Comparison of ENCODE assay signal across 11 cellular contexts in genomic region chr17:74815671-74816370, GRCh38. TPM values are rescaled to one million over a fixed set of nuclear protein-coding genes. Genes with fewer than 3 reads are reported as not detected.
DNase-seq lines count a peak whose midpoint lies in the region; ATAC-seq and TF ChIP-seq lines count a peak whose summit lies in the region.
"Had no signal": no experiment of that assay in that cellular context is flagged by ENCODE, and none has a peak within 500 bp of the region (broad histone marks: within the 10 kb centered on the region; RNA-seq: fewer than 3 reads in every experiment).

No MANE protein-coding gene starts in this region.

- H3K4me3 ChIP-seq in Karpas-422 (ENCODE audit: low read length) (no peak overlapping the region), brain microvascular endothelial cell (ENCODE audit: low read depth, low read length) (no peak overlapping the region), testis (no peak overlapping the region)
- H3K4me3 ChIP-seq: spleen had no signal

- H3K9me3 Mint-ChIP-seq in progenitor cell of endocrine pancreas (ENCODE audit: low read depth): no peaks in the 10 kb centered on the region
- H3K9me3 Mint-ChIP-seq: naive B cell had no signal

- H3K79me2 ChIP-seq in Karpas-422 (ENCODE audit: low read length): no peaks in the 10 kb centered on the region

- DNase-seq in SIG-M5 treated with dmso at 0.1 percent for 504 hours (lab: John Stamatoyannopoulos, UW; ENCODE audit: unreplicated experiment) (peak; percentile 5), SIG-M5 (lab: John Stamatoyannopoulos, UW) (no peak), Karpas-422 (peak; percentile 68), brain microvascular endothelial cell (no peak), progenitor cell of endocrine pancreas (ENCODE audit: low spot score, unreplicated experiment) (no peak), T-helper 17 cell (no peak), testis (no peak), hippocampal formation (lab: John Stamatoyannopoulos, UW) (no peak)
- DNase-seq: naive B cell, spleen had no signal

- H3K4me1 Mint-ChIP-seq in progenitor cell of endocrine pancreas (ENCODE audit: low read depth) (no peaks in the 10 kb centered on the region), T-helper 17 cell (peaks cover 6% of the 10 kb centered on the region)

- no peaks in the 10 kb centered on the region for H3K36me3 ChIP-seq in Karpas-422 (ENCODE audit: insufficient read depth, low read length)
- H3K36me3 ChIP-seq in brain microvascular endothelial cell (replicated peaks): peaks cover 3% of the 10 kb centered on the region
- no peaks in the 10 kb centered on the region for H3K36me3 ChIP-seq in testis (ENCODE audit: low read depth, missing control alignments)

- 86 to 87% methylated on average over 10 of the region's 10 CpGs for WGBS in testis, 2 donors

- H3K9me2 ChIP-seq in Karpas-422 (replicated peaks; ENCODE audit: insufficient read depth, low read length): no peaks in the 10 kb centered on the region

- intact Hi-C loops in testis (cut with DNase I; ENCODE audit: low total_unique reads): no loop called here

- H3K4me1 ChIP-seq in Karpas-422 (ENCODE audit: low read length) (no peaks in the 10 kb centered on the region), testis (no peaks in the 10 kb centered on the region)

- no peak overlapping the region for H2AFZ ChIP-seq in Karpas-422 (ENCODE audit: low read length)

- TF ChIP-seq POLR2A in testis (IDR thresholded peaks at IDR 0.05): no peak

- H3K36me3 Mint-ChIP-seq in progenitor cell of endocrine pancreas (ENCODE audit: insufficient read depth): peaks cover 2% of the 10 kb centered on the region
- H3K36me3 Mint-ChIP-seq in T-helper 17 cell (ENCODE audit: low read depth): peaks cover 4% of the 10 kb centered on the region

- H3K27me3 ChIP-seq in Karpas-422 (ENCODE audit: low read length): no peaks in the 10 kb centered on the region
- H3K27me3 ChIP-seq in brain microvascular endothelial cell (replicated peaks): no peaks in the 10 kb centered on the region
- H3K27me3 ChIP-seq in testis: no peaks in the 10 kb centered on the region
- H3K27me3 ChIP-seq: spleen had no signal

- H3K27ac ChIP-seq in Karpas-422 (ENCODE audit: low read length) (no peak overlapping the region), brain microvascular endothelial cell (no peak overlapping the region), testis (no peak overlapping the region)
- H3K27ac ChIP-seq: spleen had no signal

- ATAC-seq in T-helper 17 cell: no peak

- in situ Hi-C loops in brain microvascular endothelial cell (cut with HindIII; ENCODE audit: low pct_ligation_motif_present, low sequenced_read_pairs): no loop called here

- H3K27ac Mint-ChIP-seq in progenitor cell of endocrine pancreas (no peak overlapping the region), T-helper 17 cell (no peak overlapping the region)

- H3K27me3 Mint-ChIP-seq in progenitor cell of endocrine pancreas (no peaks in the 10 kb centered on the region), T-helper 17 cell (no peaks in the 10 kb centered on the region)
- H3K27me3 Mint-ChIP-seq: naive B cell had no signal

- no peak overlapping the region for H3K4me2 ChIP-seq in Karpas-422 (ENCODE audit: low read depth, low read length, poor library complexity, severe bottlenecking)

- no peaks in the 10 kb centered on the region for H4K20me1 ChIP-seq in Karpas-422 (ENCODE audit: insufficient read depth, low read depth, low read length)

- no peak overlapping the region for H3K9ac ChIP-seq in Karpas-422 (ENCODE audit: low read length)

- H3K9me3 ChIP-seq in Karpas-422 (ENCODE audit: low read length): no peaks in the 10 kb centered on the region
- no peaks in the 10 kb centered on the region for H3K9me3 ChIP-seq in T-helper 17 cell (ENCODE audit: control insufficient read depth, low read length, poor library complexity, severe bottlenecking)
- H3K9me3 ChIP-seq in testis: no peaks in the 10 kb centered on the region
- H3K9me3 ChIP-seq: spleen had no signal

- H3K4me3 Mint-ChIP-seq in progenitor cell of endocrine pancreas (ENCODE audit: low read depth): no peak overlapping the region
- H3K4me3 Mint-ChIP-seq in T-helper 17 cell: no peak overlapping the region

- peak; percentile 58 for TF ChIP-seq CTCF in brain microvascular endothelial cell (IDR thresholded peaks at IDR 0.05; ENCODE audit: low read depth, low read length, missing control alignments)
- TF ChIP-seq CTCF in progenitor cell of endocrine pancreas (IDR thresholded peaks at IDR 0.05; ENCODE audit: unreplicated experiment): peak; percentile 19
- TF ChIP-seq CTCF in testis (IDR thresholded peaks at IDR 0.05): no peak

RNA-seq across cellular contexts. Expression of gene NAT9, which starts 39.7 kb away (rescaled TPM):
- total RNA-seq in Karpas-422 (2014; rRNA removed; shearing (Covaris generic); ENCODE audit: low replicate concordance): 25.3 and 66.8 TPM in 2 replicates
- 59.6 and 60.2 TPM in 2 replicates for total RNA-seq in progenitor cell of endocrine pancreas
- total RNA-seq in T-helper 17 cell: 10 to 100 TPM; 32.3 to 32.8 TPM
- total RNA-seq in testis: 10 to 100 TPM; 45.6 to 51.3 TPM
- 43.8 TPM for polyA plus RNA-seq in testis (ENCODE audit: insufficient read depth, low read depth, low replicate concordance)

RNA-seq across cellular contexts. Expression of gene GRIN2C, which starts 43.9 kb away (rescaled TPM):
- not detected in 2 replicates for total RNA-seq in Karpas-422 (2014; rRNA removed; shearing (Covaris generic); ENCODE audit: low replicate concordance)
- 0.57 and 0.84 TPM in 2 replicates for total RNA-seq in progenitor cell of endocrine pancreas
- total RNA-seq in T-helper 17 cell: not detected
- total RNA-seq in testis: 10 to 100 TPM; 20.1 to 20.8 TPM
- 7.7 TPM for polyA plus RNA-seq in testis (ENCODE audit: insufficient read depth, low read depth, low replicate concordance)
- total RNA-seq: dermis microvascular lymphatic vessel endothelial cell had no signal

RNA-seq across cellular contexts. Expression of gene FDXR, which starts 57.0 kb away (rescaled TPM):
- 3.2 and 8.4 TPM in 2 replicates for total RNA-seq in Karpas-422 (2014; rRNA removed; shearing (Covaris generic); ENCODE audit: low replicate concordance)
- total RNA-seq in progenitor cell of endocrine pancreas (16.9 and 18.2 TPM in 2 replicates), T-helper 17 cell (1 to 10 TPM; 4.5 to 8.7 TPM), testis (100 to 1,000 TPM; 204 to 216 TPM)
- 97.1 TPM for polyA plus RNA-seq in testis (ENCODE audit: insufficient read depth, low read depth, low replicate concordance)

Comparison
In these comparisons a context has a peak if more than half of its experiments do, and no peak if none do; other contexts are left out.
1. DNase-seq: peak in SIG-M5 treated with dmso at 0.1 percent for 504 hours (single experiment) and Karpas-422 (single experiment); none in SIG-M5 (single experiment), brain microvascular endothelial cell (single experiment), progenitor cell of endocrine pancreas (single experiment), T-helper 17 cell (0 of 3), testis (single experiment) and hippocampal formation (0 of 2).
2. CTCF ChIP-seq: peak in brain microvascular endothelial cell (single experiment) and progenitor cell of endocrine pancreas (single experiment); none in testis (0 of 3).
3. RNA of gene GRIN2C, which starts 43.9 kb away (total RNA-seq): 20.1 to 20.8 TPM in testis; 0.57 to 0.84 TPM in progenitor cell of endocrine pancreas, not detected in T-helper 17 cell and not detected in Karpas-422; every median in the first group is over 10 times any median in the second.
4. RNA of gene FDXR, which starts 57.0 kb away (total RNA-seq): 204 to 216 TPM in testis; 16.9 to 18.2 TPM in progenitor cell of endocrine pancreas, 4.5 to 8.7 TPM in T-helper 17 cell and 3.2 to 8.4 TPM in Karpas-422; every median in the first group is over 10 times any median in the second.